8 cellular contexts compared by ENCODE assay signal in the genomic region with DNA sequence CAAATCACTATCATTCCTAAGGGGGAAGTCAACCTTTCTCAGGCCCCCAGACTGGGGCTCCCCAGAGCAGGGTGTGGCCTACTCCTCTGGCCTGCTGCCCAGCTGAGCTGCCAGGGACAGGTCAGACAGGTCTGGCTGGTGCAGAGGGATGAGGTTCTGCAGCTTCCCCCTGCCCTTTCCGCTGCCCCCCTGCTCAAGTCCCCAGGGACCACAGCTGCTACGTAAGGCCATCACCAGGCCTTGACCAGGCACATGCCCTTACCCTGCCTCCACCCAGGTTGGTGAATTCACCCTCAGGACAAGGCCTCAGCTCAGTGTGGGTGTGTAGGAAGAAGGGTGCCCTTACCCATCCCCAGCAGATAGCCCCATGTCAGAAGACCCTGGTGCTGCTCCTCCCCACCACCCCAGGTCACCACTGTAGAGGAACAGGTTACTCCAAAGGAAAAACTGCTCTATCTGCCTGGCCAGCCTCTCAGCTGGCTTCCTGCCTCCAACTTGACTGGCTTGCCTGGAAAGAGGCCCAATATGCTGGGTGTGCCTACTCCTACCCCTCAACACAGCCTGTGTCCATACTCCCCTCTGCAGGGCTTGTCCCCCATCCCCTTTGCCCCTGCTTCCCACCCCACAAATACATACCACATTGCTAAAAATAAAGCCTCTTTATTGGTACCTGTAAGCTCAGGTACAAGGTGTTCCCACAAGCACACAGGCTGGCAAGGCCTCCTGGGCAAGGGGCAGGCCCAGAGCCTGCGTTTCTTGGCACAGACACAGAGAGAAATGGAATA. TPM values are rescaled to one million over a fixed set of nuclear protein-coding genes. Genes with fewer than 3 reads are reported as not detected.
DNase-seq lines count a peak whose midpoint lies in the region; ATAC-seq and TF ChIP-seq lines count a peak whose summit lies in the region.

No MANE protein-coding gene starts in this region.

- H3K27ac Mint-ChIP-seq in progenitor cell of endocrine pancreas = peak overlapping the region; percentile 76

- H3K36me3 Mint-ChIP-seq in progenitor cell of endocrine pancreas (ENCODE audit: insufficient read depth) = peaks cover 10% of the 10 kb centered on the region

- peak; percentile 2 for DNase-seq in DMS153 treated with DMSO at 0.1 percent for 48 hours (lab: John Stamatoyannopoulos, UW; ENCODE audit: unreplicated experiment)
- peak; percentile 38 for DNase-seq in OCI-M1 (lab: John Stamatoyannopoulos, UW)
- no peak for DNase-seq in esophagus muscularis mucosa (ENCODE audit: extremely low spot score)
- no peak for DNase-seq in progenitor cell of endocrine pancreas (ENCODE audit: low spot score, unreplicated experiment)
- no peak for DNase-seq in medulla oblongata (ENCODE audit: extremely low spot score)
- DNase-seq in MV-4-11 (lab: John Stamatoyannopoulos, UW) = no peak

- 29% methylated on average over 2 of the region's 3 CpGs for WGBS in esophagus muscularis mucosa

- no peak for TF ChIP-seq POLR2A in esophagus muscularis mucosa (IDR thresholded peaks at IDR 0.05; ENCODE audit: low read depth)

- no peaks in the 10 kb centered on the region for H3K9me3 Mint-ChIP-seq in progenitor cell of endocrine pancreas (ENCODE audit: low read depth)

- H3K27ac ChIP-seq in esophagus muscularis mucosa (replicated peaks in 1 of 4) = peak overlapping the region; percentile 40 to 66 (median 58)

- no peaks in the 10 kb centered on the region for H3K27me3 Mint-ChIP-seq in progenitor cell of endocrine pancreas

- H3K9me3 ChIP-seq in esophagus muscularis mucosa = no peaks in the 10 kb centered on the region

- no peak overlapping the region for H3K4me3 ChIP-seq in esophagus muscularis mucosa

- intact Hi-C loops in esophagus muscularis mucosa (cut with DNase I) = no loop called here

- no peak for ATAC-seq in GM18517 (IDR thresholded peaks at IDR 0.05; ENCODE audit: unreplicated experiment)
- ATAC-seq in GM19397 (IDR thresholded peaks at IDR 0.05; ENCODE audit: unreplicated experiment) = no peak

- peaks cover 34 to 92% (median 73%) of the 10 kb centered on the region in 4 donors for H3K36me3 ChIP-seq in esophagus muscularis mucosa

- peaks cover 16% of the 10 kb centered on the region for H3K4me1 Mint-ChIP-seq in progenitor cell of endocrine pancreas (ENCODE audit: low read depth)

- H3K4me3 Mint-ChIP-seq in progenitor cell of endocrine pancreas (ENCODE audit: low read depth) = no peak overlapping the region

- no peak for TF ChIP-seq EP300 in esophagus muscularis mucosa (IDR thresholded peaks at IDR 0.05)

- peaks cover 60 to 75% (median 70%) of the 10 kb centered on the region in 4 donors for H3K4me1 ChIP-seq in esophagus muscularis mucosa

- no peak for TF ChIP-seq CTCF in esophagus muscularis mucosa (IDR thresholded peaks at IDR 0.05)
- TF ChIP-seq CTCF in progenitor cell of endocrine pancreas (IDR thresholded peaks at IDR 0.05; ENCODE audit: unreplicated experiment) = no peak

- H3K27me3 ChIP-seq in esophagus muscularis mucosa = no peaks in the 10 kb centered on the region

RNA-seq across cellular contexts. Expression of gene CSRNP1, which starts 12.0 kb away (rescaled TPM):
- total RNA-seq in esophagus muscularis mucosa = 100 to 1,000 TPM in 1 of 4 donors, 10 to 100 TPM in 3; 27.8 to 183 (median 45.4) TPM
- total RNA-seq in progenitor cell of endocrine pancreas = 6.6 and 6.7 TPM in 2 replicates

RNA-seq across cellular contexts. Expression of gene TTC21A, which starts 33.9 kb away (rescaled TPM):
- total RNA-seq in esophagus muscularis mucosa (1 to 10 TPM; 1.7 to 8.6 (median 3.9) TPM), progenitor cell of endocrine pancreas (16.1 and 17.2 TPM in 2 replicates)

RNA-seq across cellular contexts. Expression of gene GORASP1, which starts 34.0 kb away (rescaled TPM):
- total RNA-seq in esophagus muscularis mucosa (10 to 100 TPM; 53.7 to 88.7 (median 67.8) TPM), progenitor cell of endocrine pancreas (64.3 and 72.8 TPM in 2 replicates)

RNA-seq across cellular contexts. Expression of gene XIRP1, which starts 51.0 kb away (rescaled TPM):
- total RNA-seq in esophagus muscularis mucosa (1 to 10 TPM in 1 of 4 donors, not detected in 3; 1.3 TPM), progenitor cell of endocrine pancreas (0.16 TPM in 1 of 2 replicates, not detected in the other)

Comparison
In these comparisons a context has a peak if more than half of its experiments do, and no peak if none do; other contexts are left out.
1. DNase-seq: peak in DMS153 treated with DMSO at 0.1 percent for 48 hours (single experiment) and OCI-M1 (single experiment); none in esophagus muscularis mucosa (single experiment), progenitor cell of endocrine pancreas (single experiment), medulla oblongata (single experiment) and MV-4-11 (single experiment).